8 cellular contexts compared by ENCODE assay signal in the genomic region with DNA sequence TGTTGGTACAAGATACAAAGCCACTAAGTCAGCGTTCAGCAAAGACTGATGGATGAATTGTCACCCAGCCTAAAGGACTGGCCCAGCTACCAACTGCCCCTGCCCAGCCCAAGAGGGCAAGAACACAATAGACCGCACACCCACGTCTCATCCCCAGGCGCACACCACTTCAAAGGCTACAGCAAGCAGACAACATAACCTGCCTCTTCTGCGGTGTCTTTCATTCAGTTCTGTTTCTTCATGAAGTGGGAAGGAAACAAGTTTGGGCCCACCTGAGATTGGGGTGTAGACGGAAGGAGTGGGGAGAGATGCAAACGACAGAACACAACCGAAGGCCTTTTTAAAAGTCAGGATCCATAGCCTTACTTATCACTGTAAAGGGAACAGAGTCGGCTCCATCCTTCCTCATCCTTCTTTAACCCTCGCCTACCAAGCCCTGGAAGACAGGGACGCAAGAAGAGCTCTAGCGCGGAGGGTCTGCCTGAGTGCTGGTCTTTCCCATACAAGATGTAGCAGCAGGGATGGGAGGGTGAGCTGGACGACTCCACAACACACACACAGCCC. TPM values are rescaled to one million over a fixed set of nuclear protein-coding genes. Genes with fewer than 3 reads are reported as not detected.
A peak's percentile ranks its signal among the peaks of the same experiment; 100 is the strongest.
DNase-seq lines count a peak whose midpoint lies in the region; ATAC-seq and TF ChIP-seq lines count a peak whose summit lies in the region.

No MANE protein-coding gene starts in this region.

- CTCF ChIA-PET in IMR-90 (lab: Yijun Ruan, JAX) = interaction anchor here (0.9 kb wide), 1 partner anchor 33 kb away, joined by 3 read pairs; no protein-coding TSS in a partner anchor
- CTCF ChIA-PET in activated CD8-positive, alpha-beta T cell treated with anti-CD3 and anti-CD28 coated beads, Interleukin-2, amount 10 ng/mL, durations not matched to agents 7 days and 5 days (lab: Charles Lee) = interaction anchor here (1.2 kb wide), 1 partner anchor 13 kb away, joined by 4 read pairs; no protein-coding TSS in a partner anchor

- H3K4me2 ChIP-seq in DND-41 (ENCODE audit: insufficient read depth, low read length) = peak overlapping the region; percentile 100
- H3K4me2 ChIP-seq in IMR-90 (ENCODE audit: low read depth, low read length) = peak overlapping the region; percentile 74

- peak overlapping the region; percentile 85 for H3K56ac ChIP-seq in IMR-90 (ENCODE audit: extremely low read depth, insufficient read depth, low read length)

- H4K91ac ChIP-seq in IMR-90 (ENCODE audit: insufficient read depth, low read depth, low read length) = peak overlapping the region; percentile 90

- H3K36me3 Mint-ChIP-seq in activated CD8-positive, alpha-beta T cell treated with anti-CD3 and anti-CD28 coated beads, Interleukin-2, amount 10 ng/mL, durations not matched to agents 7 days and 5 days (ENCODE audit: low read depth) = no peaks in the 10 kb centered on the region
- peaks cover 7% of the 10 kb centered on the region for H3K36me3 Mint-ChIP-seq in nephron (ENCODE audit: low read depth)

- no peak for TF ChIP-seq RAD21 in IMR-90 (IDR thresholded peaks at IDR 0.05; ENCODE audit: low read length)

- H3K9me1 ChIP-seq in IMR-90 (ENCODE audit: insufficient read depth, low read length) = peaks cover 15% of the 10 kb centered on the region

- peaks cover 29% of the 10 kb centered on the region for H3K4me1 Mint-ChIP-seq in activated CD8-positive, alpha-beta T cell treated with anti-CD3 and anti-CD28 coated beads, Interleukin-2, amount 10 ng/mL, durations not matched to agents 7 days and 5 days (ENCODE audit: low read depth)
- H3K4me1 Mint-ChIP-seq in nephron = peaks cover 79% of the 10 kb centered on the region

- peak; percentile 25 for ATAC-seq in DND-41 (ENCODE audit: insufficient read depth, low read depth)
- peak; percentile 36 for ATAC-seq in IMR-90 (ENCODE audit: low read depth)
- peak; percentile 23 for ATAC-seq in activated CD8-positive, alpha-beta T cell treated with anti-CD3 and anti-CD28 coated beads, Interleukin-2, amount 10 ng/mL, durations not matched to agents 7 days and 5 days
- peak; percentile 57 for ATAC-seq in aorta (ENCODE audit: low FRiP score)
- ATAC-seq in GM21423 (IDR thresholded peaks at IDR 0.05; ENCODE audit: unreplicated experiment) = no peak
- no peak for ATAC-seq in HG02610 (IDR thresholded peaks at IDR 0.05; ENCODE audit: unreplicated experiment)

- 0 out of 3 replicates have a peak overlapping the region, but pooled peaks have one; percentile 4 for H2BK15ac ChIP-seq in IMR-90 (ENCODE audit: low read depth, low read length)

- DNase-seq in DND-41 = peak; percentile 35
- peak; percentile 61 for DNase-seq in IMR-90
- DNase-seq in activated CD8-positive, alpha-beta T cell treated with anti-CD3 and anti-CD28 coated beads, Interleukin-2, amount 10 ng/mL, durations not matched to agents 7 days and 5 days = peak; percentile 59
- peak; percentile 92 for DNase-seq in esophagus muscularis mucosa (ENCODE audit: extremely low spot score)
- DNase-seq in aorta = no peak

- H3K9me3 Mint-ChIP-seq in activated CD8-positive, alpha-beta T cell treated with anti-CD3 and anti-CD28 coated beads, Interleukin-2, amount 10 ng/mL, durations not matched to agents 7 days and 5 days (ENCODE audit: insufficient read depth) = no peaks in the 10 kb centered on the region
- no peaks in the 10 kb centered on the region for H3K9me3 Mint-ChIP-seq in nephron

- peak overlapping the region; percentile 87 for H2BK5ac ChIP-seq in IMR-90 (ENCODE audit: low read depth, low read length, poor library complexity, severe bottlenecking)

- H3K27me3 Mint-ChIP-seq in activated CD8-positive, alpha-beta T cell treated with anti-CD3 and anti-CD28 coated beads, Interleukin-2, amount 10 ng/mL, durations not matched to agents 7 days and 5 days (ENCODE audit: low read depth) = peaks cover 21% of the 10 kb centered on the region
- no peaks in the 10 kb centered on the region for H3K27me3 Mint-ChIP-seq in nephron (ENCODE audit: low read depth)

- peak overlapping the region; percentile 87 for H3K27ac Mint-ChIP-seq in activated CD8-positive, alpha-beta T cell treated with anti-CD3 and anti-CD28 coated beads, Interleukin-2, amount 10 ng/mL, durations not matched to agents 7 days and 5 days
- peak overlapping the region; percentile 98 to 99 (median 99) for H3K27ac Mint-ChIP-seq in nephron

- H3K4me3 Mint-ChIP-seq in activated CD8-positive, alpha-beta T cell treated with anti-CD3 and anti-CD28 coated beads, Interleukin-2, amount 10 ng/mL, durations not matched to agents 7 days and 5 days = peak overlapping the region; percentile 74
- H3K4me3 Mint-ChIP-seq in nephron = peak overlapping the region; percentile 88 to 98 (median 96)

- peaks cover 3% of the 10 kb centered on the region for H3K36me3 ChIP-seq in DND-41 (ENCODE audit: insufficient read depth, low read length)
- peaks cover 1% of the 10 kb centered on the region; the same call in 1 of the 2 replicates for H3K36me3 ChIP-seq in IMR-90 (ENCODE audit: control insufficient read depth, insufficient read depth, low read length)
- H3K36me3 ChIP-seq in esophagus muscularis mucosa = no peaks in the 10 kb centered on the region
- no peaks in the 10 kb centered on the region for H3K36me3 ChIP-seq in aorta (ENCODE audit: control insufficient read depth in 1 of 2, insufficient read depth in 2 of 2, low read length in 1 of 2)

- H3K79me2 ChIP-seq in DND-41 (ENCODE audit: insufficient read depth, low read length) = peaks cover 56% of the 10 kb centered on the region

- no CpG with 5 or more reads among the region's 14 CpGs for WGBS in IMR-90 (ENCODE audit: extremely low coverage in 2 of 2, insufficient read length in 1 of 2), 2 experiments
- WGBS in esophagus muscularis mucosa = 3% methylated on average over 13 of the region's 14 CpGs
- 0 to 2% methylated on average over 14 of the region's 14 CpGs for WGBS in aorta, 2 donors

- peak overlapping the region; percentile 30 for H4K5ac ChIP-seq in IMR-90 (ENCODE audit: low read depth, low read length)

- no TSS peak for BruUV-seq in IMR-90 (replicated peaks; lab: Mats Ljungman, UMichigan)

- POLR2A ChIA-PET in IMR-90 (lab: Charles Lee; ENCODE audit: unreplicated experiment) = no interaction called here
- POLR2A ChIA-PET in activated CD8-positive, alpha-beta T cell treated with anti-CD3 and anti-CD28 coated beads, Interleukin-2, amount 10 ng/mL, durations not matched to agents 7 days and 5 days (lab: Charles Lee) = interaction anchor here (0.8 to 1.7 kb wide), 3 partner anchors 9 to 65 kb away, joined by 3 to 6 read pairs (median 4); partner anchors contain the start of gene NUP54

- H3K27me3 ChIP-seq in DND-41 (ENCODE audit: insufficient read depth, low read length, poor library complexity) = no peaks in the 10 kb centered on the region
- no peaks in the 10 kb centered on the region for H3K27me3 ChIP-seq in IMR-90 (ENCODE audit: control insufficient read depth, insufficient read depth, low read length)
- H3K27me3 ChIP-seq in esophagus muscularis mucosa = no peaks in the 10 kb centered on the region
- no peaks in the 10 kb centered on the region for H3K27me3 ChIP-seq in aorta (ENCODE audit: control insufficient read depth in 1 of 2, insufficient read depth in 2 of 2, low read length in 1 of 2)

- peak overlapping the region; percentile 92 for H3K14ac ChIP-seq in IMR-90 (replicated peaks; ENCODE audit: low read depth, low read length)

- H3K23ac ChIP-seq in IMR-90 (ENCODE audit: low read depth, low read length) = peak overlapping the region; percentile 98

- H4K20me1 ChIP-seq in DND-41 (ENCODE audit: insufficient read depth, low read length) (peaks cover 7% of the 10 kb centered on the region; the same call in 1 of the 2 replicates), IMR-90 (ENCODE audit: insufficient read depth, low read length) (peaks cover 13% of the 10 kb centered on the region; the same call in 1 of the 2 replicates)

- peaks cover 42% of the 10 kb centered on the region for H3K4me1 ChIP-seq in DND-41 (ENCODE audit: insufficient read depth, low read length)
- peaks cover 11% of the 10 kb centered on the region for H3K4me1 ChIP-seq in IMR-90 (ENCODE audit: control insufficient read depth, insufficient read depth, low read length)
- peaks cover 64 to 68% (median 66%) of the 10 kb centered on the region in 4 donors for H3K4me1 ChIP-seq in esophagus muscularis mucosa
- H3K4me1 ChIP-seq in aorta (ENCODE audit: control insufficient read depth in 1 of 2, insufficient read depth in 2 of 2, low read length in 2 of 2) = peaks cover 4 to 7% of the 10 kb centered on the region in 2 donors

- H2BK120ac ChIP-seq in IMR-90 (ENCODE audit: low read depth, low read length) = peak overlapping the region; percentile 65

- peak overlapping the region; percentile 94 for H2AK9ac ChIP-seq in IMR-90 (replicated peaks; ENCODE audit: low read depth, low read length, poor library complexity)

- peak overlapping the region; percentile 45 for H3K18ac ChIP-seq in IMR-90 (ENCODE audit: low read depth, low read length)

- intact Hi-C loops in IMR-90 (cut with micrococcal nuclease) (loop anchor here (2.0 kb wide), 3 partner anchors 14 to 94 kb away; partner anchors contain the start of gene STBD1), esophagus muscularis mucosa (cut with DNase I) (no loop called here), aorta (cut with DNase I) (loop anchor here in 1 of 2 donors (2.0 kb wide), 2 partner anchors 16 to 94 kb away; partner anchors contain the start of gene STBD1)

- peak overlapping the region; percentile 92 for H2AK5ac ChIP-seq in IMR-90 (ENCODE audit: low read depth, low read length)

- H3K4ac ChIP-seq in IMR-90 (ENCODE audit: low read depth, low read length) = peak overlapping the region; percentile 75

- peak overlapping the region; percentile 92 for H3K9ac ChIP-seq in DND-41 (ENCODE audit: low read depth, low read length)
- H3K9ac ChIP-seq in IMR-90 (ENCODE audit: low read depth, low read length) = peak overlapping the region; percentile 90

- in situ Hi-C loops in IMR-90 (cut with MboI; ENCODE audit: low sequenced_read_pairs) = no loop called here

- TF ChIP-seq CTCF in DND-41 (IDR thresholded peaks at IDR 0.05; ENCODE audit: borderline replicate concordance, extremely low read depth, low read length, poor library complexity, severe bottlenecking) = no peak
- TF ChIP-seq CTCF in IMR-90 (conservative IDR thresholded peaks at IDR 0.05; ENCODE audit: low read depth, low read length) = no peak
- no peak for TF ChIP-seq CTCF in esophagus muscularis mucosa (IDR thresholded peaks at IDR 0.05)
- TF ChIP-seq CTCF in nephron (IDR thresholded peaks at IDR 0.05; ENCODE audit: unreplicated experiment in 3 of 3) = no peak

- no peak for TF ChIP-seq EP300 in esophagus muscularis mucosa (IDR thresholded peaks at IDR 0.05)

- peaks cover 15 to 50% of the 10 kb centered on the region in 2 experiments for H3K79me1 ChIP-seq in IMR-90 (ENCODE audit: low read depth in 1 of 2, low read length in 2 of 2)

- peak overlapping the region; percentile 59 to 90; a peak in 3 of 4 replicates for H3K4me3 ChIP-seq in DND-41 (ENCODE audit: low read depth in 1 of 2, low read length in 2 of 2)
- H3K4me3 ChIP-seq in IMR-90 (ENCODE audit: insufficient read depth, low read depth, low read length) = peak overlapping the region; percentile 87
- H3K4me3 ChIP-seq in esophagus muscularis mucosa = peak overlapping the region; percentile 78 to 96 (median 88)
- H3K4me3 ChIP-seq in aorta (ENCODE audit: low read length in 2 of 2) = peak overlapping the region; percentile 38 to 91

- dilution Hi-C loops in IMR-90 (cut with HindIII; ENCODE audit: low sequenced_read_pairs, unreplicated experiment) = no loop called here

- no peak for TF ChIP-seq POLR2A in IMR-90 (IDR thresholded peaks at IDR 0.05; ENCODE audit: low read depth, low read length)
- no peak for TF ChIP-seq POLR2A in esophagus muscularis mucosa (IDR thresholded peaks at IDR 0.05; ENCODE audit: low read depth)

- peak overlapping the region; percentile 7 to 89; a peak in 3 of 4 replicates for H4K8ac ChIP-seq in IMR-90 (ENCODE audit: low read depth in 2 of 2, low read length in 2 of 2)

- H2BK20ac ChIP-seq in IMR-90 (ENCODE audit: low read depth, low read length) = peak overlapping the region; percentile 38; the same call in 1 of the 2 replicates

- H3K9me3 ChIP-seq in DND-41 (ENCODE audit: insufficient read depth, low read length, severe bottlenecking) (no peaks in the 10 kb centered on the region), IMR-90 (ENCODE audit: control insufficient read depth, insufficient read depth, low read length) (no peaks in the 10 kb centered on the region), esophagus muscularis mucosa (no peaks in the 10 kb centered on the region), aorta (ENCODE audit: control insufficient read depth, low read length) (no peaks in the 10 kb centered on the region)

- H2AFZ ChIP-seq in DND-41 (ENCODE audit: low read depth, low read length) (peak overlapping the region; percentile 100), IMR-90 (replicated peaks; ENCODE audit: low read length, poor library complexity) (peak overlapping the region; percentile 96)

- H3K27ac ChIP-seq in DND-41 (ENCODE audit: low read length) (peak overlapping the region; percentile 93), IMR-90 (ENCODE audit: insufficient read depth, low read length) (peak overlapping the region; percentile 89), esophagus muscularis mucosa (replicated peaks in 1 of 4) (peak overlapping the region; percentile 95 to 99 (median 98)), aorta (ENCODE audit: low read depth in 1 of 2, low read length in 2 of 2) (peak overlapping the region in 1 of 2 donors; percentile 93)

RNA-seq across cellular contexts. Expression of gene SCARB2, which starts 0.7 kb away (rescaled TPM):
- total RNA-seq in IMR-90 (2012; rRNA removed) (89.7 and 102 TPM in 2 replicates), esophagus muscularis mucosa (100 to 1,000 TPM in 2 of 4 donors, 10 to 100 TPM in 2; 89.3 to 118 (median 106) TPM), aorta (100 to 1,000 TPM; 138 to 154 TPM)
- polyA plus RNA-seq in IMR-90 (2012; rRNA removed) (56.5 and 69.2 TPM in 2 replicates), aorta (10 to 100 TPM; 44.3 to 73.6 TPM)
- polyA plus RNA-seq in IMR-90 (2012; cell fraction: cytosol; rRNA removed) = 19.6 and 23.3 TPM in 2 replicates
- 10.9 and 46.8 TPM in 2 replicates for polyA plus RNA-seq in IMR-90 (2012; cell fraction: nucleus; rRNA removed; ENCODE audit: low replicate concordance)
- total RNA-seq in activated CD8-positive, alpha-beta T cell treated with anti-CD3 and anti-CD28 coated beads, Interleukin-2, amount 10 ng/mL, durations not matched to agents 7 days and 5 days = 10 to 100 TPM in 1 of 2 experiments, 1 to 10 TPM in 1; 8.6 to 10.7 TPM

RNA-seq across cellular contexts. Expression of gene FAM47E, which starts 38.6 kb away (rescaled TPM):
- total RNA-seq in IMR-90 (2012; rRNA removed) = under 0.01 TPM in 1 of 2 replicates, not detected in the other
- polyA plus RNA-seq in IMR-90 (2012; rRNA removed) = 0.05 TPM in 1 of 2 replicates, not detected in the other
- not detected in 2 replicates for polyA plus RNA-seq in IMR-90 (2012; cell fraction: cytosol; rRNA removed)
- polyA plus RNA-seq in IMR-90 (2012; cell fraction: nucleus; rRNA removed; ENCODE audit: low replicate concordance) = 0.02 TPM in 1 of 2 replicates, not detected in the other
- total RNA-seq in activated CD8-positive, alpha-beta T cell treated with anti-CD3 and anti-CD28 coated beads, Interleukin-2, amount 10 ng/mL, durations not matched to agents 7 days and 5 days = not detected
- 1 to 10 TPM; 2.0 to 2.2 (median 2.1) TPM for total RNA-seq in esophagus muscularis mucosa
- total RNA-seq in aorta = 1 to 10 TPM; 1.8 to 2.4 TPM
- polyA plus RNA-seq in aorta = 1 to 10 TPM; 1.2 to 1.9 TPM

Comparison
In these comparisons a context has a peak if more than half of its experiments do, and no peak if none do; other contexts are left out.
1. ATAC-seq: peak in DND-41 (single experiment), IMR-90 (single experiment), activated CD8-positive, alpha-beta T cell treated with anti-CD3 and anti-CD28 coated beads, Interleukin-2, amount 10 ng/mL, durations not matched to agents 7 days and 5 days (single experiment) and aorta (single experiment); none in GM21423 (single experiment) and HG02610 (single experiment).
2. DNase-seq: peak in DND-41 (single experiment), IMR-90 (single experiment), activated CD8-positive, alpha-beta T cell treated with anti-CD3 and anti-CD28 coated beads, Interleukin-2, amount 10 ng/mL, durations not matched to agents 7 days and 5 days (single experiment) and esophagus muscularis mucosa (single experiment); none in aorta (0 of 2).
3. Peak in every context shown above with its lines, with median percentiles within 50 percentile points of each other: H3K4me3 ChIP-seq.